8 cellular contexts compared by ENCODE assay signal in genomic region chr14:25406818-25407217, GRCh38.
DNase-seq lines count a peak whose midpoint lies in the region; ATAC-seq and TF ChIP-seq lines count a peak whose summit lies in the region.

No MANE protein-coding gene starts in this region.

- DNase-seq in EL = peak; percentile 8
- peak; percentile 42 for DNase-seq in iPS DF 19.7 (ENCODE audit: low read depth, low spot score)
- no peak for DNase-seq in sciatic nerve (ENCODE audit: low spot score)

- TF ChIP-seq RAD21 in Ishikawa (IDR thresholded peaks at IDR 0.05; ENCODE audit: low read depth) = peak; percentile 67

- intact Hi-C loops in sciatic nerve (cut with DNase I) = no loop called here

- TF ChIP-seq EP300 in Ishikawa (IDR thresholded peaks at IDR 0.05; ENCODE audit: borderline replicate concordance) = no peak

- ATAC-seq in SK-N-SH treated with all-trans-retinoic acid at 6 μM for 48 hours (peak; percentile 60), HG02852 (IDR thresholded peaks at IDR 0.05; ENCODE audit: unreplicated experiment) (no peak), sciatic nerve (no peak), GM21576 (IDR thresholded peaks at IDR 0.05; ENCODE audit: unreplicated experiment) (no peak), GM21825 (IDR thresholded peaks at IDR 0.05; ENCODE audit: unreplicated experiment) (no peak)

TF ChIP-seq in Ishikawa, 13 proteins besides CTCF, POLR2A, EP300 and RAD21:
- TF ChIP-seq FOXM1 (IDR thresholded peaks at IDR 0.05; ENCODE audit: borderline replicate concordance, low read depth) (no peak), CREB1 (IDR thresholded peaks at IDR 0.05; ENCODE audit: low read depth) (no peak), TAF1 (IDR thresholded peaks at IDR 0.05; ENCODE audit: low read depth) (no peak), MAX (IDR thresholded peaks at IDR 0.05) (no peak), NFIC (IDR thresholded peaks at IDR 0.05) (no peak), EGR1 (IDR thresholded peaks at IDR 0.05) (no peak), TCF12 (IDR thresholded peaks at IDR 0.05; ENCODE audit: low read depth) (no peak), ZBTB7A (IDR thresholded peaks at IDR 0.05; ENCODE audit: low read depth) (no peak), TEAD4 (IDR thresholded peaks at IDR 0.05) (no peak), CEBPB (IDR thresholded peaks at IDR 0.05) (no peak)
- TF ChIP-seq, protein P1, sequence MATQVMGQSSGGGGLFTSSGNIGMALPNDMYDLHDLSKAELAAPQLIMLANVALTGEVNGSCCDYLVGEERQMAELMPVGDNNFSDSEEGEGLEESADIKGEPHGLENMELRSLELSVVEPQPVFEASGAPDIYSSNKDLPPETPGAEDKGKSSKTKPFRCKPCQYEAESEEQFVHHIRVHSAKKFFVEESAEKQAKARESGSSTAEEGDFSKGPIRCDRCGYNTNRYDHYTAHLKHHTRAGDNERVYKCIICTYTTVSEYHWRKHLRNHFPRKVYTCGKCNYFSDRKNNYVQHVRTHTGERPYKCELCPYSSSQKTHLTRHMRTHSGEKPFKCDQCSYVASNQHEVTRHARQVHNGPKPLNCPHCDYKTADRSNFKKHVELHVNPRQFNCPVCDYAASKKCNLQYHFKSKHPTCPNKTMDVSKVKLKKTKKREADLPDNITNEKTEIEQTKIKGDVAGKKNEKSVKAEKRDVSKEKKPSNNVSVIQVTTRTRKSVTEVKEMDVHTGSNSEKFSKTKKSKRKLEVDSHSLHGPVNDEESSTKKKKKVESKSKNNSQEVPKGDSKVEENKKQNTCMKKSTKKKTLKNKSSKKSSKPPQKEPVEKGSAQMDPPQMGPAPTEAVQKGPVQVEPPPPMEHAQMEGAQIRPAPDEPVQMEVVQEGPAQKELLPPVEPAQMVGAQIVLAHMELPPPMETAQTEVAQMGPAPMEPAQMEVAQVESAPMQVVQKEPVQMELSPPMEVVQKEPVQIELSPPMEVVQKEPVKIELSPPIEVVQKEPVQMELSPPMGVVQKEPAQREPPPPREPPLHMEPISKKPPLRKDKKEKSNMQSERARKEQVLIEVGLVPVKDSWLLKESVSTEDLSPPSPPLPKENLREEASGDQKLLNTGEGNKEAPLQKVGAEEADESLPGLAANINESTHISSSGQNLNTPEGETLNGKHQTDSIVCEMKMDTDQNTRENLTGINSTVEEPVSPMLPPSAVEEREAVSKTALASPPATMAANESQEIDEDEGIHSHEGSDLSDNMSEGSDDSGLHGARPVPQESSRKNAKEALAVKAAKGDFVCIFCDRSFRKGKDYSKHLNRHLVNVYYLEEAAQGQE (IDR thresholded peaks at IDR 0.05; ENCODE audit: low read depth) = no peak
- TF ChIP-seq, protein P2, sequence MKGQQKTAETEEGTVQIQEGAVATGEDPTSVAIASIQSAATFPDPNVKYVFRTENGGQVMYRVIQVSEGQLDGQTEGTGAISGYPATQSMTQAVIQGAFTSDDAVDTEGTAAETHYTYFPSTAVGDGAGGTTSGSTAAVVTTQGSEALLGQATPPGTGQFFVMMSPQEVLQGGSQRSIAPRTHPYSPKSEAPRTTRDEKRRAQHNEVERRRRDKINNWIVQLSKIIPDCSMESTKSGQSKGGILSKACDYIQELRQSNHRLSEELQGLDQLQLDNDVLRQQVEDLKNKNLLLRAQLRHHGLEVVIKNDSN (IDR thresholded peaks at IDR 0.05) = no peak

TF ChIP-seq in SK-N-SH treated with all-trans-retinoic acid at 6 μM for 48 hours, 23 proteins besides CTCF, POLR2A, EP300 and RAD21:
- no peak for TF ChIP-seq TOX (CRISPR knock-in tag; IDR thresholded peaks at IDR 0.05; ENCODE audit: borderline replicate concordance)
- TF ChIP-seq CSRNP3 (CRISPR knock-in tag; IDR thresholded peaks at IDR 0.05) = no peak
- no peak for TF ChIP-seq ZFP3 (CRISPR knock-in tag; IDR thresholded peaks at IDR 0.05)
- TF ChIP-seq, protein P3, sequence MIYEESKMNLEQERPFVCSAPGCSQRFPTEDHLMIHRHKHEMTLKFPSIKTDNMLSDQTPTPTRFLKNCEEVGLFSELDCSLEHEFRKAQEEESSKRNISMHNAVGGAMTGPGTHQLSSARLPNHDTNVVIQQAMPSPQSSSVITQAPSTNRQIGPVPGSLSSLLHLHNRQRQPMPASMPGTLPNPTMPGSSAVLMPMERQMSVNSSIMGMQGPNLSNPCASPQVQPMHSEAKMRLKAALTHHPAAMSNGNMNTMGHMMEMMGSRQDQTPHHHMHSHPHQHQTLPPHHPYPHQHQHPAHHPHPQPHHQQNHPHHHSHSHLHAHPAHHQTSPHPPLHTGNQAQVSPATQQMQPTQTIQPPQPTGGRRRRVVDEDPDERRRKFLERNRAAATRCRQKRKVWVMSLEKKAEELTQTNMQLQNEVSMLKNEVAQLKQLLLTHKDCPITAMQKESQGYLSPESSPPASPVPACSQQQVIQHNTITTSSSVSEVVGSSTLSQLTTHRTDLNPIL (CRISPR knock-in tag; IDR thresholded peaks at IDR 0.05; ENCODE audit: low read depth) = no peak
- no peak for TF ChIP-seq OSR1 (CRISPR knock-in tag; IDR thresholded peaks at IDR 0.05)
- TF ChIP-seq ARNTL (CRISPR knock-in tag; IDR thresholded peaks at IDR 0.05; ENCODE audit: borderline replicate concordance, low read depth) = no peak
- TF ChIP-seq SNAI2 (CRISPR knock-in tag; IDR thresholded peaks at IDR 0.05) = no peak
TF ChIP-seq in SK-N-SH treated with all-trans-retinoic acid at 6 μM for 48 hours: peak in this region for 0.
